In the genomic region with DNA sequence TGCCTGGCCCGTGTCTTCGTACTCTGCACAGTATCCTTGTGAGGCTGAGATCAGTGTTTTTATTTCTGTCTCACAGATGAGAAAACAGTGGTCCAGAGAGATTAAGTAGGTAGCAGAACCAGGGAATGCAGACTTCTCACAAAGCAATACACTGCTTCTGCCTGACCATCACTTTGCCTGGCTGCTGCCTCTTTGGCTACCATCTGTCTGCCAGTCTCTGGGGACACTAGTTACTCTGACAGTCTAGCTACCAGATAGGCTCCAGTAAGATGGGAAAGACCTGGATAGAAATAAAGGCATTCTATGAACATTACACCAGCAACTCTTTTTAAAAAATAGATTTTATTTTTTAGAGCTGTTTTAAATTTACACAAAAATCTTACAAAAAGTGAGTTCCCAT, we compare ENCODE assay signal across 16 cellular contexts.
"Had no signal": no experiment of that assay in that cellular context is flagged by ENCODE, and none has a peak within 500 bp of the region (broad histone marks: within the 10 kb centered on the region; RNA-seq: fewer than 3 reads in every experiment).

No MANE protein-coding gene starts in this region.

- H3K27ac Mint-ChIP-seq: naive thymus-derived CD4-positive, alpha-beta T cell; nephron progenitor cell; stimulated activated naive B cell treated with anti-CD40 and anti-IgM and Interleukin-4, amounts not matched to agents 10 μg/mL and 1 μg/mL and 100 μg/mL, for 72 hours; stimulated activated naive CD8-positive, alpha-beta T cell treated with anti-CD3 and anti-CD28 coated beads, Interleukin-15, amount 100 ng/mL, for 72 hours had no signal

- FAIRE-seq: islet of Langerhans had no signal

- H3K9me3 Mint-ChIP-seq: stimulated activated naive B cell treated with anti-CD40 and anti-IgM and Interleukin-4, amounts not matched to agents 10 μg/mL and 1 μg/mL and 100 μg/mL, for 72 hours; stimulated activated naive CD8-positive, alpha-beta T cell treated with anti-CD3 and anti-CD28 coated beads, Interleukin-15, amount 100 ng/mL, for 72 hours had no signal

- H3K4me3 Mint-ChIP-seq: naive thymus-derived CD4-positive, alpha-beta T cell; nephron progenitor cell; stimulated activated naive B cell treated with anti-CD40 and anti-IgM and Interleukin-4, amounts not matched to agents 10 μg/mL and 1 μg/mL and 100 μg/mL, for 72 hours; stimulated activated naive CD8-positive, alpha-beta T cell treated with anti-CD3 and anti-CD28 coated beads, Interleukin-15, amount 100 ng/mL, for 72 hours had no signal

- H3K4me1 Mint-ChIP-seq: naive thymus-derived CD4-positive, alpha-beta T cell; nephron progenitor cell; stimulated activated naive B cell treated with anti-CD40 and anti-IgM and Interleukin-4, amounts not matched to agents 10 μg/mL and 1 μg/mL and 100 μg/mL, for 72 hours; stimulated activated naive CD8-positive, alpha-beta T cell treated with anti-CD3 and anti-CD28 coated beads, Interleukin-15, amount 100 ng/mL, for 72 hours had no signal

- DNase-seq: effector CD8-positive, alpha-beta T cell; foreskin melanocyte; heart left ventricle; hippocampal formation; mammary epithelial cell; naive thymus-derived CD4-positive, alpha-beta T cell; nephron progenitor cell; psoas muscle; spleen; stimulated activated CD4-positive, alpha-beta T cell treated with anti-CD3 and anti-CD28 coated beads, Interleukin-15, amount 100 ng/mL, for 24 hours; stimulated activated CD4-positive, alpha-beta T cell treated with anti-CD3 and anti-CD28 coated beads, Interleukin-1b, Interleukin-23, amount 100 ng/mL, for 48 hours; stimulated activated CD4-positive, alpha-beta T cell treated with anti-CD3 and anti-CD28 coated beads, Interleukin-4, amount 100 ng/mL, for 24 hours; stimulated activated naive B cell treated with anti-CD40 and anti-IgM and Interleukin-4, amounts not matched to agents 10 μg/mL and 1 μg/mL and 100 μg/mL, for 72 hours; stimulated activated naive CD8-positive, alpha-beta T cell treated with anti-CD3 and anti-CD28 coated beads, Interleukin-15, amount 100 ng/mL, for 72 hours; testis had no signal

- H3K36me3 Mint-ChIP-seq: naive thymus-derived CD4-positive, alpha-beta T cell; stimulated activated naive B cell treated with anti-CD40 and anti-IgM and Interleukin-4, amounts not matched to agents 10 μg/mL and 1 μg/mL and 100 μg/mL, for 72 hours had no signal
